28 cellular contexts compared by ENCODE assay signal in the genomic region with DNA sequence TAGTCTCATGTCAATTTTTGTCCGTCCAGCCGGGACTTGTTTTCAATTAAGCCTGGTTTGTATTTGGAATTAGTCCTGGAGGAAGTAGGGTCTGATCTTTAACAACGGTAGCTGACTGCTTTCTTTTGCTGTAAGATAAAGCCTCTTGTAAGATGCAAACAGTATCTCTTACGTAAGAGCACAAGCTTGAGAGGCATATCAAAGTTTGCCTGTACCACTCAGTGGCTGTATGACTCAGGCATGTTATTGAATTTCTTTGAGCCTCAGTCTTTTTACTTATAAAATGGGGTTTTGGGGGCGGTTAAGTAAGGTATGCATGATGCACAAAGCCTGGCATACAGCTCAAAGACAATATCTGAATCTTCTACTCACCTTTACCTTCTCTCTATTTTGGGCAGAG.
"Had no signal": no experiment of that assay in that cellular context is flagged by ENCODE, and none has a peak within 500 bp of the region (broad histone marks: within the 10 kb centered on the region; RNA-seq: fewer than 3 reads in every experiment).

No MANE protein-coding gene starts in this region.

- H3K27me3 Mint-ChIP-seq: activated naive CD8-positive, alpha-beta T cell treated with anti-CD3 and anti-CD28 coated beads, Interleukin-2, amount 10 ng/mL, durations not matched to agents 7 days and 5 days; stimulated activated memory B cell treated with anti-CD40 and anti-IgM and Interleukin-4, amounts not matched to agents 10 μg/mL and 1 μg/mL and 100 μg/mL, for 72 hours had no signal

- ATAC-seq: activated CD4-positive, alpha-beta T cell treated with anti-CD3 and anti-CD28 coated beads for 36 hours; body of pancreas; left lobe of liver; natural killer cell; sciatic nerve; stimulated activated memory B cell treated with anti-CD40 and anti-IgM and Interleukin-4, amounts not matched to agents 10 μg/mL and 1 μg/mL and 100 μg/mL, for 72 hours had no signal

- H3K27me3 ChIP-seq: body of pancreas, esophagus muscularis mucosa, stomach, suprapubic skin, tibial nerve, uterus had no signal

- H3K9me3 Mint-ChIP-seq: activated B cell treated with CpG ODN at 0.5 μM for 24 hours; activated naive CD4-positive, alpha-beta T cell treated with anti-CD3 and anti-CD28 coated beads for 36 hours; activated naive CD8-positive, alpha-beta T cell treated with anti-CD3 and anti-CD28 coated beads, Interleukin-2, amount 10 ng/mL, durations not matched to agents 7 days and 5 days; activated T-cell treated with anti-CD3 and anti-CD28 coated beads, Interleukin-2, amount 50 U/mL, for 24 hours; natural killer cell; stimulated activated memory B cell treated with anti-CD40 and anti-IgM and Interleukin-4, amounts not matched to agents 10 μg/mL and 1 μg/mL and 100 μg/mL, for 72 hours had no signal

- FAIRE-seq: colon, endothelial cell of umbilical vein, small intestine had no signal

- H3K4me1 ChIP-seq: body of pancreas, esophagus muscularis mucosa, stomach, suprapubic skin, tibial nerve, uterus had no signal

- H3K36me3 ChIP-seq: esophagus muscularis mucosa, stomach, suprapubic skin, tibial nerve, uterus had no signal

- H3K4me3 Mint-ChIP-seq: activated B cell treated with CpG ODN at 0.5 μM for 24 hours; activated CD4-positive, alpha-beta T cell treated with anti-CD3 and anti-CD28 coated beads for 36 hours; activated naive CD4-positive, alpha-beta T cell treated with anti-CD3 and anti-CD28 coated beads for 36 hours; activated naive CD8-positive, alpha-beta T cell treated with anti-CD3 and anti-CD28 coated beads, Interleukin-2, amount 10 ng/mL, durations not matched to agents 7 days and 5 days; activated T-cell treated with anti-CD3 and anti-CD28 coated beads, Interleukin-2, amount 50 U/mL, for 24 hours; natural killer cell; stimulated activated memory B cell treated with anti-CD40 and anti-IgM and Interleukin-4, amounts not matched to agents 10 μg/mL and 1 μg/mL and 100 μg/mL, for 72 hours had no signal

- H3K27ac ChIP-seq: body of pancreas, esophagus muscularis mucosa, stomach, suprapubic skin, tibial nerve, uterus had no signal

- H3K9me3 ChIP-seq: body of pancreas, esophagus muscularis mucosa, stomach, suprapubic skin, tibial nerve, uterus had no signal

- H3K4me3 ChIP-seq: body of pancreas, esophagus muscularis mucosa, stomach, suprapubic skin, tibial nerve, uterus had no signal

- H3K4me1 Mint-ChIP-seq: activated B cell treated with CpG ODN at 0.5 μM for 24 hours; activated CD4-positive, alpha-beta T cell treated with anti-CD3 and anti-CD28 coated beads for 36 hours; activated naive CD8-positive, alpha-beta T cell treated with anti-CD3 and anti-CD28 coated beads, Interleukin-2, amount 10 ng/mL, durations not matched to agents 7 days and 5 days; natural killer cell; stimulated activated memory B cell treated with anti-CD40 and anti-IgM and Interleukin-4, amounts not matched to agents 10 μg/mL and 1 μg/mL and 100 μg/mL, for 72 hours had no signal

- DNase-seq: activated B cell treated with CpG ODN at 0.5 μM for 24 hours; activated CD4-positive, alpha-beta T cell treated with anti-CD3 and anti-CD28 coated beads for 36 hours; activated CD4-positive, alpha-beta T cell treated with anti-CD3 and anti-CD28 coated beads, Interleukin-2, amount 50 U/mL, for 4 hours; activated CD8-positive, alpha-beta memory T cell treated with anti-CD3 and anti-CD28 coated beads for 24 hours; activated CD8-positive, alpha-beta memory T cell treated with anti-CD3 and anti-CD28 coated beads, Interleukin-2, amount 50 U/mL, for 4 hours; activated naive CD4-positive, alpha-beta T cell treated with anti-CD3 and anti-CD28 coated beads for 36 hours; activated naive CD8-positive, alpha-beta T cell treated with anti-CD3 and anti-CD28 coated beads, Interleukin-2, amount 10 ng/mL, durations not matched to agents 7 days and 5 days; activated T-cell treated with anti-CD3 and anti-CD28 coated beads, Interleukin-2, amount 50 U/mL, for 24 hours; body of pancreas; caudate nucleus; effector memory CD4-positive, alpha-beta T cell; mammary epithelial cell; midbrain; natural killer cell; small intestine; stimulated activated CD4-positive, alpha-beta T cell treated with anti-CD3 and anti-CD28 coated beads, Interleukin-2, amount 100 ng/mL, for 24 hours; stomach; T-helper 1 cell; T-helper 9 cell; uterus had no signal

- H3K36me3 Mint-ChIP-seq: activated naive CD8-positive, alpha-beta T cell treated with anti-CD3 and anti-CD28 coated beads, Interleukin-2, amount 10 ng/mL, durations not matched to agents 7 days and 5 days; natural killer cell; stimulated activated memory B cell treated with anti-CD40 and anti-IgM and Interleukin-4, amounts not matched to agents 10 μg/mL and 1 μg/mL and 100 μg/mL, for 72 hours had no signal

- H3K27ac Mint-ChIP-seq: activated B cell treated with CpG ODN at 0.5 μM for 24 hours; activated CD4-positive, alpha-beta T cell treated with anti-CD3 and anti-CD28 coated beads for 36 hours; activated naive CD4-positive, alpha-beta T cell treated with anti-CD3 and anti-CD28 coated beads for 36 hours; activated naive CD8-positive, alpha-beta T cell treated with anti-CD3 and anti-CD28 coated beads, Interleukin-2, amount 10 ng/mL, durations not matched to agents 7 days and 5 days; activated T-cell treated with anti-CD3 and anti-CD28 coated beads, Interleukin-2, amount 50 U/mL, for 24 hours; natural killer cell; stimulated activated memory B cell treated with anti-CD40 and anti-IgM and Interleukin-4, amounts not matched to agents 10 μg/mL and 1 μg/mL and 100 μg/mL, for 72 hours had no signal
